24 cellular contexts compared by ENCODE assay signal in genomic region chrX:32582729-32583128, GRCh38.
"Had no signal": no experiment of that assay in that cellular context is flagged by ENCODE, and none has a peak within 500 bp of the region (broad histone marks: within the 10 kb centered on the region; RNA-seq: fewer than 3 reads in every experiment).

No MANE protein-coding gene starts in this region.

- H3K9me3 ChIP-seq: heart right ventricle, left ventricle myocardium inferior, mucosa of descending colon, neutrophil, right atrium auricular region, right lobe of liver, stomach, testis, thyroid gland, transverse colon, upper lobe of left lung, vagina had no signal

- H2AFZ ChIP-seq: hepatocyte, parathyroid adenoma had no signal

- H3K4me1 ChIP-seq: heart right ventricle, left ventricle myocardium inferior, parathyroid adenoma, right atrium auricular region, right lobe of liver, stomach, testis, thyroid gland, transverse colon, upper lobe of left lung, vagina had no signal

- H3K79me2 ChIP-seq: hepatocyte, parathyroid adenoma had no signal

- H3K27ac ChIP-seq: heart right ventricle, hepatocyte, left ventricle myocardium inferior, neutrophil, parathyroid adenoma, right atrium auricular region, right lobe of liver, stomach, testis, thyroid gland, transverse colon, upper lobe of left lung, vagina had no signal

- H3K4me2 ChIP-seq: hepatocyte, smooth muscle cell had no signal

- H3K9ac ChIP-seq: parathyroid adenoma had no signal

- H3K27me3 ChIP-seq: hepatocyte, neutrophil, right atrium auricular region, right lobe of liver, stomach, testis, thyroid gland, transverse colon, upper lobe of left lung, vagina had no signal

- H3K36me3 ChIP-seq: heart right ventricle, left ventricle myocardium inferior, neutrophil, right atrium auricular region, right lobe of liver, stomach, thyroid gland, transverse colon, upper lobe of left lung, vagina had no signal

- DNase-seq: heart right ventricle; islet precursor cell; left ventricle myocardium inferior; midbrain; mucosa of descending colon; naive thymus-derived CD4-positive, alpha-beta T cell; occipital lobe; right lobe of liver; stimulated activated CD4-positive, alpha-beta T cell treated with anti-CD3 and anti-CD28 coated beads, Interleukin-2, amount 100 ng/mL, for 24 hours; stimulated activated CD4-positive, alpha-beta T cell treated with anti-CD3 and anti-CD28 coated beads, Interleukin-4, amount 100 ng/mL, for 1 hour; stimulated activated naive B cell treated with anti-CD40 and anti-IgM and Interleukin-4, amounts not matched to agents 10 μg/mL and 1 μg/mL and 100 μg/mL, for 72 hours; stimulated activated naive CD8-positive, alpha-beta T cell treated with anti-CD3 and anti-CD28 coated beads, Interleukin-15, Interleukin-2, amounts not matched to agents 100 U/mL and 50 U/mL, for 24 hours; stomach; testis; thyroid gland; transverse colon; upper lobe of left lung had no signal

- H3K4me3 ChIP-seq: heart right ventricle, hepatocyte, left ventricle myocardium inferior, lung, mucosa of descending colon, right atrium auricular region, right lobe of liver, smooth muscle cell, stomach, testis, thyroid gland, transverse colon, upper lobe of left lung, vagina had no signal

- ATAC-seq: heart right ventricle; mucosa of descending colon; naive thymus-derived CD4-positive, alpha-beta T cell; right lobe of liver; stimulated activated naive B cell treated with anti-CD40 and anti-IgM and Interleukin-4, amounts not matched to agents 10 μg/mL and 1 μg/mL and 100 μg/mL, for 72 hours; stimulated activated naive CD8-positive, alpha-beta T cell treated with anti-CD3 and anti-CD28 coated beads, Interleukin-15, Interleukin-2, amounts not matched to agents 100 U/mL and 50 U/mL, for 24 hours had no signal
